In genomic region chr18:9831046-9831722, GRCh38 we compare ENCODE assay signal across 17 cellular contexts. TPM values are rescaled to one million over a fixed set of nuclear protein-coding genes. Genes with fewer than 3 reads are reported as not detected.
DNase-seq lines count a peak whose midpoint lies in the region; ATAC-seq and TF ChIP-seq lines count a peak whose summit lies in the region.
"Had no signal": no experiment of that assay in that cellular context is flagged by ENCODE, and none has a peak within 500 bp of the region (broad histone marks: within the 10 kb centered on the region; RNA-seq: fewer than 3 reads in every experiment).

No MANE protein-coding gene starts in this region.

- peaks cover 7% of the 10 kb centered on the region for H3K36me3 Mint-ChIP-seq in chondrocyte (ENCODE audit: low read depth)
- H3K36me3 Mint-ChIP-seq: CD8-positive, alpha-beta T cell had no signal

- H3K36me3 ChIP-seq in thoracic aorta (peaks cover 3% of the 10 kb centered on the region), hepatocyte (replicated peaks; ENCODE audit: insufficient read depth, low read depth) (no peaks in the 10 kb centered on the region)

- H3K9me2 ChIP-seq in hepatocyte (replicated peaks; ENCODE audit: insufficient read depth), result no peaks in the 10 kb centered on the region

- no peaks in the 10 kb centered on the region for H4K20me1 ChIP-seq in hepatocyte (ENCODE audit: insufficient read depth, poor library complexity, severe bottlenecking)

- H3K4me1 Mint-ChIP-seq in chondrocyte (ENCODE audit: low read depth), result peaks cover 47% of the 10 kb centered on the region
- H3K4me1 Mint-ChIP-seq: activated CD4-positive, alpha-beta T cell treated with anti-CD3 and anti-CD28 coated beads, Interleukin-2, amount 10 ng/mL, durations not matched to agents 7 days and 5 days had no signal

- ATAC-seq in left lobe of liver, result peak; percentile 37
- ATAC-seq in thoracic aorta (ENCODE audit: insufficient number of reproducible peaks, low FRiP score, low read depth), result no peak
- ATAC-seq in GM18858 (IDR thresholded peaks at IDR 0.05; ENCODE audit: unreplicated experiment), result no peak
- ATAC-seq: CD8-positive, alpha-beta T cell; foreskin keratinocyte had no signal

- peak; percentile 29 for DNase-seq in NAMALWA (ENCODE audit: low spot score)
- no peak for DNase-seq in chondrocyte (ENCODE audit: low spot score)
- DNase-seq in left lobe of liver (ENCODE audit: low spot score), result no peak
- no peak for DNase-seq in thoracic aorta (ENCODE audit: low spot score)
- no peak for DNase-seq in hepatocyte (ENCODE audit: low spot score)
- DNase-seq in NCI-H345 (lab: John Stamatoyannopoulos, UW), result no peak
- DNase-seq in NCI-H1092 treated with DMSO at 0.1 percent for 48 hours (lab: John Stamatoyannopoulos, UW), result no peak
- DNase-seq: activated CD4-positive, alpha-beta T cell treated with anti-CD3 and anti-CD28 coated beads, Interleukin-2, amount 10 ng/mL, durations not matched to agents 7 days and 5 days; activated T-cell treated with anti-CD3 and anti-CD28 coated beads, Interleukin-2, amount 50 U/mL, for 1 hour; CD8-positive, alpha-beta T cell; foreskin keratinocyte; NCI-H526 treated with DMSO at 0.1 percent for 48 hours; stimulated activated naive CD4-positive, alpha-beta T cell treated with Interleukin-2 at 50 U/mL for 16 hours; T-helper 2 cell had no signal

- H3K79me2 ChIP-seq in hepatocyte, result no peaks in the 10 kb centered on the region

- H2AFZ ChIP-seq in hepatocyte, result no peak overlapping the region

- H3K27me3 Mint-ChIP-seq in chondrocyte (ENCODE audit: low read depth), result no peaks in the 10 kb centered on the region
- H3K27me3 Mint-ChIP-seq: activated CD4-positive, alpha-beta T cell treated with anti-CD3 and anti-CD28 coated beads, Interleukin-2, amount 10 ng/mL, durations not matched to agents 7 days and 5 days had no signal

- H3K27ac ChIP-seq in thoracic aorta (peak overlapping the region; percentile 56 to 68), hepatocyte (no peak overlapping the region)
- H3K27ac ChIP-seq: foreskin keratinocyte, KMS-11 had no signal

- H3K27me3 ChIP-seq in thoracic aorta (replicated peaks; ENCODE audit: insufficient read depth), result no peaks in the 10 kb centered on the region
- H3K27me3 ChIP-seq in hepatocyte, result no peaks in the 10 kb centered on the region
- H3K27me3 ChIP-seq: foreskin keratinocyte had no signal

- no peak overlapping the region for H3K27ac Mint-ChIP-seq in chondrocyte (ENCODE audit: unreplicated experiment)
- H3K27ac Mint-ChIP-seq: activated CD4-positive, alpha-beta T cell treated with anti-CD3 and anti-CD28 coated beads, Interleukin-2, amount 10 ng/mL, durations not matched to agents 7 days and 5 days; CD8-positive, alpha-beta T cell had no signal

- no peak overlapping the region for H3K4me3 Mint-ChIP-seq in chondrocyte (ENCODE audit: unreplicated experiment)
- H3K4me3 Mint-ChIP-seq: activated CD4-positive, alpha-beta T cell treated with anti-CD3 and anti-CD28 coated beads, Interleukin-2, amount 10 ng/mL, durations not matched to agents 7 days and 5 days; CD8-positive, alpha-beta T cell had no signal

- no peak overlapping the region for H3K4me2 ChIP-seq in hepatocyte
- H3K4me2 ChIP-seq: KMS-11 had no signal

- H3K4me3 ChIP-seq in thoracic aorta (no peak overlapping the region), hepatocyte (no peak overlapping the region)

- H3K9me3 Mint-ChIP-seq in chondrocyte (ENCODE audit: low read depth), result no peaks in the 10 kb centered on the region
- H3K9me3 Mint-ChIP-seq: activated CD4-positive, alpha-beta T cell treated with anti-CD3 and anti-CD28 coated beads, Interleukin-2, amount 10 ng/mL, durations not matched to agents 7 days and 5 days; CD8-positive, alpha-beta T cell had no signal

- H3K9me3 ChIP-seq in thoracic aorta (no peaks in the 10 kb centered on the region), hepatocyte (ENCODE audit: low read depth) (no peaks in the 10 kb centered on the region)

- WGBS in hepatocyte (ENCODE audit: low lambda C conversion rate, missing lambda C conversion rate), result 87% methylated on average over 13 of the region's 13 CpGs

- peaks cover 18 to 19% of the 10 kb centered on the region in 2 donors for H3K4me1 ChIP-seq in thoracic aorta (ENCODE audit: control insufficient read depth in 1 of 2, low read depth in 2 of 2)
- peaks cover 16% of the 10 kb centered on the region for H3K4me1 ChIP-seq in hepatocyte (ENCODE audit: insufficient read depth)

- TF ChIP-seq CTCF in chondrocyte (IDR thresholded peaks at IDR 0.05) (peak; percentile 23), thoracic aorta (IDR thresholded peaks at IDR 0.05) (peak; percentile 48), hepatocyte (IDR thresholded peaks at IDR 0.05; ENCODE audit: poor library complexity) (no peak)

RNA-seq across cellular contexts. Expression of gene TXNDC2, which starts 54.6 kb away (rescaled TPM):
- 0.17 to 0.41 TPM (median 0.28 TPM) in 3 replicates for total RNA-seq in chondrocyte
- total RNA-seq in left lobe of liver, result not detected
- 1 to 10 TPM in 1 of 2 donors, under 1 TPM in 1; 0.35 to 8.8 TPM for total RNA-seq in thoracic aorta
- total RNA-seq in hepatocyte, result 0.08 TPM in 1 of 2 replicates, not detected in the other
- 0.41 TPM in 1 of 2 replicates, not detected in the other for polyA plus RNA-seq in hepatocyte
- total RNA-seq: activated CD4-positive, alpha-beta T cell treated with anti-CD3 and anti-CD28 coated beads, Interleukin-2, amount 10 ng/mL, durations not matched to agents 7 days and 5 days; CD8-positive, alpha-beta T cell; foreskin keratinocyte; sciatic nerve had no signal
